26 cellular contexts compared by ENCODE assay signal in genomic region chr11:70267405-70267950, GRCh38.
"Had no signal": no experiment of that assay in that cellular context is flagged by ENCODE, and none has a peak within 500 bp of the region (broad histone marks: within the 10 kb centered on the region; RNA-seq: fewer than 3 reads in every experiment).

No MANE protein-coding gene starts in this region.

- H3K27ac ChIP-seq: Peyer's patch had no signal

- H3K4me3 ChIP-seq: Peyer's patch had no signal

- H3K36me3 ChIP-seq: Peyer's patch had no signal

- ATAC-seq: activated CD8-positive, alpha-beta memory T cell treated with anti-CD3 and anti-CD28 coated beads, Interleukin-2, amount 10 ng/mL, durations not matched to agents 7 days and 5 days; activated naive CD4-positive, alpha-beta T cell treated with anti-CD3 and anti-CD28 coated beads, Interleukin-2, amount 50 U/mL, for 72 hours; activated naive CD8-positive, alpha-beta T cell treated with anti-CD3 and anti-CD28 coated beads, Interleukin-2, amount 50 U/mL, for 24 hours; T-helper 17 cell; WTC11 had no signal

- H3K9me3 ChIP-seq: Peyer's patch had no signal

- H3K36me3 Mint-ChIP-seq: activated CD8-positive, alpha-beta memory T cell treated with anti-CD3 and anti-CD28 coated beads, Interleukin-2, amount 10 ng/mL, durations not matched to agents 7 days and 5 days had no signal

- DNase-seq: activated CD4-positive, alpha-beta T cell treated with anti-CD3 and anti-CD28 coated beads for 48 hours; activated CD4-positive, alpha-beta T cell treated with anti-CD3 and anti-CD28 coated beads, Interleukin-2, amount 50 U/mL, for 4 hours; activated CD4-positive, CD25-positive, alpha-beta regulatory T cell treated with anti-CD3 and anti-CD28 coated beads, Interleukin-2, amount 50 U/mL, for 72 hours; activated CD8-positive, alpha-beta memory T cell treated with anti-CD3 and anti-CD28 coated beads, Interleukin-2, amount 10 ng/mL, durations not matched to agents 7 days and 5 days; activated effector memory CD4-positive, alpha-beta T cell treated with Interleukin-2 at 50 U/mL for 16 hours; activated naive CD4-positive, alpha-beta T cell; activated naive CD8-positive, alpha-beta T cell treated with anti-CD3 and anti-CD28 coated beads, Interleukin-2, amount 50 U/mL, for 24 hours; activated T-cell treated with anti-CD3 and anti-CD28 coated beads, Interleukin-2, amount 50 U/mL, for 24 hours; amniotic stem cell; Kasumi-1; NCI-H1105 treated with DMSO at 0.1 percent for 48 hours; NCI-H1436 treated with DMSO at 0.1 percent for 48 hours; NCI-H187; NCI-H2081; NCI-H510A treated with DMSO at 0.1 percent for 48 hours; NCI-H69; NK-92 treated with Interleukin-12 subunit alpha and Interleukin-12 subunit beta, amount 100 ng/mL, for 24 hours; Peyer's patch; SHP77 treated with DMSO at 0.1 percent for 48 hours; T-helper 17 cell; T-helper 9 cell had no signal

- H3K4me3 Mint-ChIP-seq: activated CD8-positive, alpha-beta memory T cell treated with anti-CD3 and anti-CD28 coated beads, Interleukin-2, amount 10 ng/mL, durations not matched to agents 7 days and 5 days; activated naive CD8-positive, alpha-beta T cell treated with anti-CD3 and anti-CD28 coated beads, Interleukin-2, amount 50 U/mL, for 24 hours; activated T-cell treated with anti-CD3 and anti-CD28 coated beads, Interleukin-2, amount 50 U/mL, for 24 hours; activated T-helper 1 cell treated with anti-CD3 and anti-CD28 coated beads, Interleukin-12 subunit alpha, Interleukin-12 subunit beta, Interleukin-2, Interleukin-4 antibody, amounts not matched to agents 30 ng/mL and 10 ng/mL and 1 ng/mL, durations not matched to agents 14 hours and 24 hours and 36 hours; central memory CD8-positive, alpha-beta T cell; T-helper 17 cell; WTC11 had no signal

- H3K9me3 Mint-ChIP-seq: activated naive CD4-positive, alpha-beta T cell treated with anti-CD3 and anti-CD28 coated beads, Interleukin-2, amount 50 U/mL, for 72 hours; activated naive CD8-positive, alpha-beta T cell treated with anti-CD3 and anti-CD28 coated beads, Interleukin-2, amount 50 U/mL, for 24 hours; activated T-cell treated with anti-CD3 and anti-CD28 coated beads, Interleukin-2, amount 50 U/mL, for 24 hours; activated T-helper 1 cell treated with anti-CD3 and anti-CD28 coated beads, Interleukin-12 subunit alpha, Interleukin-12 subunit beta, Interleukin-2, Interleukin-4 antibody, amounts not matched to agents 30 ng/mL and 10 ng/mL and 1 ng/mL, durations not matched to agents 14 hours and 24 hours and 36 hours; central memory CD8-positive, alpha-beta T cell; WTC11 had no signal

- H3K27ac Mint-ChIP-seq: activated CD8-positive, alpha-beta memory T cell treated with anti-CD3 and anti-CD28 coated beads, Interleukin-2, amount 10 ng/mL, durations not matched to agents 7 days and 5 days; activated naive CD4-positive, alpha-beta T cell treated with anti-CD3 and anti-CD28 coated beads, Interleukin-2, amount 50 U/mL, for 72 hours; activated naive CD8-positive, alpha-beta T cell treated with anti-CD3 and anti-CD28 coated beads, Interleukin-2, amount 50 U/mL, for 24 hours; activated T-cell treated with anti-CD3 and anti-CD28 coated beads, Interleukin-2, amount 50 U/mL, for 24 hours; activated T-helper 1 cell treated with anti-CD3 and anti-CD28 coated beads, Interleukin-12 subunit alpha, Interleukin-12 subunit beta, Interleukin-2, Interleukin-4 antibody, amounts not matched to agents 30 ng/mL and 10 ng/mL and 1 ng/mL, durations not matched to agents 14 hours and 24 hours and 36 hours; brain; T-helper 17 cell; WTC11 had no signal

- H3K27me3 ChIP-seq: Peyer's patch had no signal
